ENCODE assay signal across 19 cellular contexts in the genomic region with DNA sequence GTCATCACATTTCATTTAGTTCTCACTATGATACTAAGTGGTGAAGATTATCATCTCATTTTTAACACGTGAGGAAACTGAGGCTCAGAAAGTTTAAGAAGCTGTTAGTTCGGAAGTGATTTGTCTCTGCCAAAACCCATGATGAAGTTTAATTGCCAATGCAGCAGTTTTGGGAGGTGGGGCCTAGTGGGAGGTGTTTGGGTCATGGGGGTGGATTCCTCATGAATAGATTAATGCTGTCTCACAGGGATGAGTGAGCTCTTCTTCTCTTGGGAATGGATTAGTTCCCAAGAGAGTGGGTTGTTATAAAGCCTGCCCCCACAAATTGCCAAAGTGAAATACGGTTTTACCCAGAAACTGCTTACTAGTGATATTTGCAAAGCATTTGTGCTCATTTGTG.
DNase-seq lines count a peak whose midpoint lies in the region; ATAC-seq, FAIRE-seq and TF ChIP-seq lines count a peak whose summit lies in the region.
"Had no signal": no experiment of that assay in that cellular context is flagged by ENCODE, and none has a peak within 500 bp of the region (broad histone marks: within the 10 kb centered on the region; RNA-seq: fewer than 3 reads in every experiment).

No MANE protein-coding gene starts in this region.

- H2BK5ac ChIP-seq in mesenchymal stem cell (ENCODE audit: low read depth, low read length, poor library complexity, severe bottlenecking): peak overlapping the region; percentile 44

- WGBS in mesenchymal stem cell: 90% methylated on average over 3 of the region's 3 CpGs
- WGBS in lower leg skin, 2 donors: 80% methylated on average over 3 of the region's 3 CpGs

- H3K27ac ChIP-seq in A673 (ENCODE audit: low read depth, low read length, poor library complexity, severe bottlenecking) (no peak overlapping the region), mesenchymal stem cell (ENCODE audit: low read length, poor library complexity, severe bottlenecking) (no peak overlapping the region)
- H3K27ac ChIP-seq: BLaER1, HL-60 had no signal

- H3K79me1 ChIP-seq in mesenchymal stem cell (replicated peaks; ENCODE audit: low read length, poor library complexity, severe bottlenecking): no peaks in the 10 kb centered on the region

- intact Hi-C loops in A673 (cut with micrococcal nuclease; ENCODE audit: unreplicated experiment) (no loop called here), lower leg skin (cut with DNase I; ENCODE audit: low total_unique reads) (no loop called here)

- H2BK15ac ChIP-seq in mesenchymal stem cell (ENCODE audit: low read depth, poor library complexity, severe bottlenecking): no peak overlapping the region

- peak; percentile 38 for DNase-seq in A673 (ENCODE audit: low spot score)
- no peak for DNase-seq in GM12892 (ENCODE audit: insufficient read length)
- DNase-seq in mesenchymal stem cell: no peak
- DNase-seq in UCSD-AML1 (lab: John Stamatoyannopoulos, UW; ENCODE audit: unreplicated experiment): no peak
- no peak for DNase-seq in lower leg skin (ENCODE audit: low spot score in 2 of 2)
- DNase-seq: CD4-positive, alpha-beta memory T cell; DMS153; DMS79; GOT3; H7; HFFc6; IMR-90; KBM-7 had no signal

- no peak overlapping the region for H3K9ac ChIP-seq in mesenchymal stem cell (ENCODE audit: low read length)
- H3K9ac ChIP-seq: BLaER1 had no signal

- no peak overlapping the region for H2BK120ac ChIP-seq in mesenchymal stem cell (ENCODE audit: low read depth, low read length)

- peak overlapping the region; percentile 69 for H2AK5ac ChIP-seq in mesenchymal stem cell (ENCODE audit: low read length, severe bottlenecking)

- H3K27me3 ChIP-seq in A673 (replicated peaks; ENCODE audit: insufficient read depth, low read depth, low read length, poor library complexity): no peaks in the 10 kb centered on the region
- H3K27me3 ChIP-seq in mesenchymal stem cell (ENCODE audit: control insufficient read depth in 1 of 2, insufficient read depth in 1 of 2, low read length in 2 of 2): no peaks in the 10 kb centered on the region
- H3K27me3 ChIP-seq: BLaER1 had no signal

- ATAC-seq in GM18498 (IDR thresholded peaks at IDR 0.05; ENCODE audit: unreplicated experiment): no peak
- ATAC-seq: HCT116 had no signal

- CTCF ChIA-PET in A673 (lab: Charles Lee): no interaction called here

- no peak for TF ChIP-seq CTCF in A673 (conservative IDR thresholded peaks at IDR 0.05; ENCODE audit: low read depth, low read length)
- no peak for TF ChIP-seq CTCF in lower leg skin (IDR thresholded peaks at IDR 0.05)

- peak; percentile 9 for FAIRE-seq in GM12892 (lab: Jason Lieb, UNC)
- FAIRE-seq: A204.1, GM12891 had no signal

- POLR2A ChIA-PET in A673 (lab: Charles Lee; ENCODE audit: low non-redundant PET): no interaction called here

- H3K14ac ChIP-seq in mesenchymal stem cell (ENCODE audit: low read length in 2 of 2): no peak overlapping the region

- no TSS peak for BruUV-seq in A673 (replicated peaks; lab: Mats Ljungman, UMichigan)

- H3K4me3 ChIP-seq in A673 (ENCODE audit: low read depth, low read length, poor library complexity, severe bottlenecking) (no peak overlapping the region), mesenchymal stem cell (ENCODE audit: insufficient read depth in 1 of 2, low read depth in 1 of 2, low read length in 2 of 2) (no peak overlapping the region), lower leg skin (ENCODE audit: low read depth, poor library complexity, severe bottlenecking) (no peak overlapping the region)
- H3K4me3 ChIP-seq: BLaER1 had no signal

- H3K23ac ChIP-seq in mesenchymal stem cell (ENCODE audit: low read length in 2 of 2): no peak overlapping the region

- TF ChIP-seq POLR2A in GM12892 (IDR thresholded peaks at IDR 0.05; ENCODE audit: low read depth, low read length) (no peak), lower leg skin (IDR thresholded peaks at IDR 0.05) (no peak)

- no peak overlapping the region for H2AFZ ChIP-seq in mesenchymal stem cell (ENCODE audit: low read depth, low read length)

- no peak overlapping the region for H4K91ac ChIP-seq in mesenchymal stem cell (ENCODE audit: low read length)

- no peaks in the 10 kb centered on the region for H3K4me1 ChIP-seq in A673 (ENCODE audit: insufficient read depth, low read length, poor library complexity, severe bottlenecking)
- H3K4me1 ChIP-seq in mesenchymal stem cell (ENCODE audit: control insufficient read depth, insufficient read depth, low read depth, low read length): peaks cover 6% of the 10 kb centered on the region
- H3K4me1 ChIP-seq: BLaER1 had no signal

- H3K4ac ChIP-seq in mesenchymal stem cell (ENCODE audit: low read depth in 1 of 2, low read length in 2 of 2): no peak overlapping the region

- no peaks in the 10 kb centered on the region for H3K36me3 ChIP-seq in A673 (ENCODE audit: insufficient read depth, low read length, poor library complexity, severe bottlenecking)
- H3K36me3 ChIP-seq in mesenchymal stem cell (ENCODE audit: control insufficient read depth in 1 of 2, insufficient read depth in 2 of 2, low read depth in 1 of 2, low read length in 2 of 2): no peaks in the 10 kb centered on the region
- H3K36me3 ChIP-seq: BLaER1 had no signal

- H4K8ac ChIP-seq in mesenchymal stem cell (ENCODE audit: low read length): no peak overlapping the region

- no peak overlapping the region for H2BK12ac ChIP-seq in mesenchymal stem cell (ENCODE audit: low read length in 2 of 2)

- H3K9me3 ChIP-seq in A673 (ENCODE audit: low read depth, low read length, poor library complexity, severe bottlenecking) (no peaks in the 10 kb centered on the region), mesenchymal stem cell (ENCODE audit: control insufficient read depth, low read length) (no peaks in the 10 kb centered on the region)
- H3K9me3 ChIP-seq: BLaER1 had no signal

- H3K4me2 ChIP-seq in mesenchymal stem cell (ENCODE audit: low read length, poor library complexity, severe bottlenecking): no peak overlapping the region
- H3K4me2 ChIP-seq: BLaER1 had no signal

- H3K18ac ChIP-seq in mesenchymal stem cell (ENCODE audit: low read depth in 1 of 2, low read length in 2 of 2): no peak overlapping the region
